Comparison of ENCODE assay signal across 32 cellular contexts in the genomic region with DNA sequence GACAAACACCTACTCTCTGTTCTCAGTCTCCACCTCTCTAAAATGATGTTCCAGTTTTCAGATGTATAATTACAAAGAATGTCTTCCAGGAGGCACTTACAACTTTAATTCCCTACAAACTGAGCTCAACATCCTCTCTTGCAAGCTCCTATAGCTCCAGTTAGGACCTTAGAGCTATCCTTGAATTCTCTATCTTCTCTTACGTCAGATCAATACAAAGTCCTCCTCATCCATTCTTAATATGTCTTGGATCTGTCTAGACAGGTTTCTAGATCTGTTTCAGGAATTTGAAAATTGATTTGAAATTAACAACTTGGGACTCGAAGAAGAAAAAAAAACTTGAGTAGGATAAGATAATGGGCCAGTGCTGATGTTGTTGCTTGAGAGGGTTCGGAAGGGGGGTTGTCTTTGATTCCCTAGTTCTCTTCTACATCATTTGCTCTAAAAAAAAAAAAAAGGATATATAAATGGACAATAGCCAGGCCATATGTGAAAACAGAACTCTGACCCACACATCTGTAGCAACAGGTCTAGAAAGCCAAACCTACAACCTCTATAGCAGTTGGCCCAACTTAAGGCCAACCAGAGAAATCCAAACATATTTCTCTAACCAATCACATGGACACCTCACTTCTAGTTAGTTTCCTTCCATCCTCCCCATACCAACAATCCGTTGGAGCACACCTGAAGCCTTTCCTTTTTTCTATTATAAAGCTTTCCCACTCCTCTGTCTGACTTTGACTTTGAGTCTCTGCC. TPM values are rescaled to one million over a fixed set of nuclear protein-coding genes. Genes with fewer than 3 reads are reported as not detected.
"Had no signal": no experiment of that assay in that cellular context is flagged by ENCODE, and none has a peak within 500 bp of the region (broad histone marks: within the 10 kb centered on the region; RNA-seq: fewer than 3 reads in every experiment).

No MANE protein-coding gene starts in this region.

- H3K27ac ChIP-seq: coronary artery, esophagus muscularis mucosa, foreskin keratinocyte, gastroesophageal sphincter, heart left ventricle, neural progenitor cell, psoas muscle, skin epidermis, suprapubic skin, transverse colon had no signal

- H3K4me1 Mint-ChIP-seq: neural progenitor cell had no signal

- H3K4me3 Mint-ChIP-seq: naive thymus-derived CD4-positive, alpha-beta T cell; nephron; neural progenitor cell; stimulated activated naive CD8-positive, alpha-beta T cell treated with anti-CD3 and anti-CD28 coated beads, Interleukin-15, amount 100 ng/mL, for 72 hours had no signal

- H3K36me3 ChIP-seq: esophagus muscularis mucosa, gastroesophageal sphincter, heart left ventricle, neural progenitor cell, suprapubic skin, transverse colon had no signal

- H3K4me3 ChIP-seq: coronary artery, esophagus muscularis mucosa, gastroesophageal sphincter, heart left ventricle, neural progenitor cell, psoas muscle, skin epidermis, suprapubic skin, transverse colon had no signal

- H3K9ac ChIP-seq: neural progenitor cell had no signal

- H3K4me2 ChIP-seq: neural progenitor cell had no signal

- H3K27me3 ChIP-seq: esophagus muscularis mucosa, heart left ventricle, neural progenitor cell, transverse colon had no signal

- H3K9me3 Mint-ChIP-seq: naive thymus-derived CD4-positive, alpha-beta T cell; nephron; neural progenitor cell; stimulated activated naive CD8-positive, alpha-beta T cell treated with anti-CD3 and anti-CD28 coated beads, Interleukin-15, amount 100 ng/mL, for 72 hours had no signal

- H2AFZ ChIP-seq: neural progenitor cell had no signal

- H3K4me1 ChIP-seq: esophagus muscularis mucosa, foreskin keratinocyte, gastroesophageal sphincter, heart left ventricle, neural progenitor cell, psoas muscle, suprapubic skin, transverse colon had no signal

- H3K9me3 ChIP-seq: esophagus muscularis mucosa, gastroesophageal sphincter, heart left ventricle, psoas muscle, suprapubic skin, transverse colon had no signal

- H3K36me3 Mint-ChIP-seq: naive thymus-derived CD4-positive, alpha-beta T cell; neural progenitor cell had no signal

- ATAC-seq: foreskin keratinocyte; gastroesophageal sphincter; heart left ventricle; left cardiac atrium; left ventricle myocardium superior; naive thymus-derived CD4-positive, alpha-beta T cell; psoas muscle; right cardiac atrium; stimulated activated naive CD8-positive, alpha-beta T cell treated with anti-CD3 and anti-CD28 coated beads, Interleukin-15, amount 100 ng/mL, for 72 hours had no signal

- H3K27ac Mint-ChIP-seq: naive thymus-derived CD4-positive, alpha-beta T cell; neural progenitor cell; stimulated activated naive CD8-positive, alpha-beta T cell treated with anti-CD3 and anti-CD28 coated beads, Interleukin-15, amount 100 ng/mL, for 72 hours had no signal

- DNase-seq: dermis blood vessel endothelial cell; effector memory CD4-positive, alpha-beta T cell; foreskin keratinocyte; heart left ventricle; hippocampal formation; left cardiac atrium; left ventricle myocardium superior; mammary epithelial cell; mesendoderm; midbrain; naive thymus-derived CD4-positive, alpha-beta T cell; psoas muscle; right cardiac atrium; stimulated activated CD4-positive, alpha-beta T cell treated with anti-CD3 and anti-CD28 coated beads, Interleukin-15, amount 100 ng/mL, for 24 hours; stimulated activated CD4-positive, alpha-beta T cell treated with anti-CD3 and anti-CD28 coated beads, Interleukin-2, amount 100 ng/mL, for 48 hours; stimulated activated naive CD4-positive, alpha-beta T cell; stimulated activated naive CD8-positive, alpha-beta T cell treated with anti-CD3 and anti-CD28 coated beads, Interleukin-15, amount 100 ng/mL, for 72 hours; transverse colon had no signal

- H3K27me3 Mint-ChIP-seq: stimulated activated naive CD8-positive, alpha-beta T cell treated with anti-CD3 and anti-CD28 coated beads, Interleukin-15, amount 100 ng/mL, for 72 hours had no signal

- FAIRE-seq: endothelial cell of umbilical vein, islet of Langerhans had no signal

RNA-seq across cellular contexts. Expression of a gene that starts 0.7 kb away (rescaled TPM):
- total RNA-seq: dermis blood vessel endothelial cell; endothelial cell of umbilical vein; epithelial cell of proximal tubule; esophagus muscularis mucosa; fibroblast of lung; foreskin keratinocyte; gastroesophageal sphincter; kidney epithelial cell; left ventricle myocardium superior; mammary epithelial cell; naive thymus-derived CD4-positive, alpha-beta T cell; osteoblast; urinary bladder had no signal
- polyA plus RNA-seq: endothelial cell of umbilical vein; fibroblast of lung; foreskin keratinocyte; mammary epithelial cell; naive thymus-derived CD4-positive, alpha-beta T cell; psoas muscle had no signal
